Comparison of ENCODE assay signal across 1 cellular context in genomic region chr7:141695803-141696289, GRCh38.
TF ChIP-seq lines count a peak whose summit lies in the region.

No MANE protein-coding gene starts in this region.

TF ChIP-seq in HepG2, 621 proteins besides CTCF, POLR2A, EP300 and RAD21 (continued from another document and continues in another):
- TF ChIP-seq BATF2 (CRISPR knock-in tag; IDR thresholded peaks at IDR 0.05) (no peak), ZBTB1 (CRISPR knock-in tag; IDR thresholded peaks at IDR 0.05; ENCODE audit: borderline replicate concordance) (no peak), ARHGAP35 (CRISPR knock-in tag; IDR thresholded peaks at IDR 0.05; ENCODE audit: borderline replicate concordance) (0 out of 2 replicates have a peak, but pooled peaks have one; percentile 59), SCMH1 (CRISPR knock-in tag; IDR thresholded peaks at IDR 0.05; ENCODE audit: borderline replicate concordance) (no peak), ZMYM2 (CRISPR knock-in tag; IDR thresholded peaks at IDR 0.05) (peak; percentile 57; the same call in 1 of the 2 replicates), KMT2B (CRISPR knock-in tag; IDR thresholded peaks at IDR 0.05) (no peak), ZBTB7A (CRISPR knock-in tag; IDR thresholded peaks at IDR 0.05) (no peak), KDM5B (CRISPR knock-in tag; IDR thresholded peaks at IDR 0.05; ENCODE audit: borderline replicate concordance) (peak; percentile 63; the same call in 1 of the 2 replicates), PHF21A (CRISPR knock-in tag; IDR thresholded peaks at IDR 0.05) (peak; percentile 45; the same call in 1 of the 2 replicates), HMG20A (CRISPR knock-in tag; IDR thresholded peaks at IDR 0.05; ENCODE audit: borderline replicate concordance) (peak; percentile 63), ISX (CRISPR knock-in tag; conservative IDR thresholded peaks at IDR 0.05) (no peak), ZNF7 (CRISPR knock-in tag; IDR thresholded peaks at IDR 0.05) (0 out of 2 replicates have a peak, but pooled peaks have one; percentile 7), ZNF142 (CRISPR knock-in tag; IDR thresholded peaks at IDR 0.05) (no peak), HMGXB3 (CRISPR knock-in tag; IDR thresholded peaks at IDR 0.05; ENCODE audit: borderline replicate concordance) (0 out of 2 replicates have a peak, but pooled peaks have one; percentile 39), ZNF644 (CRISPR knock-in tag; IDR thresholded peaks at IDR 0.05; ENCODE audit: low read depth) (peak; percentile 40; the same call in 1 of the 2 replicates), ZBTB43 (CRISPR knock-in tag; conservative IDR thresholded peaks at IDR 0.05) (no peak), MYNN (CRISPR knock-in tag; IDR thresholded peaks at IDR 0.05; ENCODE audit: low read depth) (no peak), ZNF883 (CRISPR knock-in tag; IDR thresholded peaks at IDR 0.05; ENCODE audit: not compliant biosample characterization) (no peak), MTA3 (CRISPR knock-in tag; IDR thresholded peaks at IDR 0.05) (no peak), ZNF354B (CRISPR knock-in tag; IDR thresholded peaks at IDR 0.05) (no peak), SNAPC5 (CRISPR knock-in tag; IDR thresholded peaks at IDR 0.05; ENCODE audit: borderline replicate concordance) (no peak), MIER2 (CRISPR knock-in tag; IDR thresholded peaks at IDR 0.05) (peak; percentile 55; the same call in 1 of the 2 replicates), HNF4A (CRISPR knock-in tag; IDR thresholded peaks at IDR 0.05) (peak; percentile 91), ZKSCAN1 (IDR thresholded peaks at IDR 0.05; ENCODE audit: low read length) (no peak), ZFX (CRISPR knock-in tag; IDR thresholded peaks at IDR 0.05; ENCODE audit: low read depth) (peak; percentile 68; the same call in 1 of the 2 replicates), IKZF1 (IDR thresholded peaks at IDR 0.05) (no peak), NFE2L1 (CRISPR knock-in tag; IDR thresholded peaks at IDR 0.05; ENCODE audit: borderline replicate concordance) (no peak)
- TF ChIP-seq, protein P1, sequence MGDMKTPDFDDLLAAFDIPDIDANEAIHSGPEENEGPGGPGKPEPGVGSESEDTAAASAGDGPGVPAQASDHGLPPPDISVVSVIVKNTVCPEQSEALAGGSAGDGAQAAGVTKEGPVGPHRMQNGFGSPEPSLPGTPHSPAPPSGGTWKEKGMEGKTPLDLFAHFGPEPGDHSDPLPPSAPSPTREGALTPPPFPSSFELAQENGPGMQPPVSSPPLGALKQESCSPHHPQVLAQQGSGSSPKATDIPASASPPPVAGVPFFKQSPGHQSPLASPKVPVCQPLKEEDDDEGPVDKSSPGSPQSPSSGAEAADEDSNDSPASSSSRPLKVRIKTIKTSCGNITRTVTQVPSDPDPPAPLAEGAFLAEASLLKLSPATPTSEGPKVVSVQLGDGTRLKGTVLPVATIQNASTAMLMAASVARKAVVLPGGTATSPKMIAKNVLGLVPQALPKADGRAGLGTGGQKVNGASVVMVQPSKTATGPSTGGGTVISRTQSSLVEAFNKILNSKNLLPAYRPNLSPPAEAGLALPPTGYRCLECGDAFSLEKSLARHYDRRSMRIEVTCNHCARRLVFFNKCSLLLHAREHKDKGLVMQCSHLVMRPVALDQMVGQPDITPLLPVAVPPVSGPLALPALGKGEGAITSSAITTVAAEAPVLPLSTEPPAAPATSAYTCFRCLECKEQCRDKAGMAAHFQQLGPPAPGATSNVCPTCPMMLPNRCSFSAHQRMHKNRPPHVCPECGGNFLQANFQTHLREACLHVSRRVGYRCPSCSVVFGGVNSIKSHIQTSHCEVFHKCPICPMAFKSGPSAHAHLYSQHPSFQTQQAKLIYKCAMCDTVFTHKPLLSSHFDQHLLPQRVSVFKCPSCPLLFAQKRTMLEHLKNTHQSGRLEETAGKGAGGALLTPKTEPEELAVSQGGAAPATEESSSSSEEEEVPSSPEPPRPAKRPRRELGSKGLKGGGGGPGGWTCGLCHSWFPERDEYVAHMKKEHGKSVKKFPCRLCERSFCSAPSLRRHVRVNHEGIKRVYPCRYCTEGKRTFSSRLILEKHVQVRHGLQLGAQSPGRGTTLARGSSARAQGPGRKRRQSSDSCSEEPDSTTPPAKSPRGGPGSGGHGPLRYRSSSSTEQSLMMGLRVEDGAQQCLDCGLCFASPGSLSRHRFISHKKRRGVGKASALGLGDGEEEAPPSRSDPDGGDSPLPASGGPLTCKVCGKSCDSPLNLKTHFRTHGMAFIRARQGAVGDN (CRISPR knock-in tag; IDR thresholded peaks at IDR 0.05), result peak; percentile 68
- TF ChIP-seq, protein P2, sequence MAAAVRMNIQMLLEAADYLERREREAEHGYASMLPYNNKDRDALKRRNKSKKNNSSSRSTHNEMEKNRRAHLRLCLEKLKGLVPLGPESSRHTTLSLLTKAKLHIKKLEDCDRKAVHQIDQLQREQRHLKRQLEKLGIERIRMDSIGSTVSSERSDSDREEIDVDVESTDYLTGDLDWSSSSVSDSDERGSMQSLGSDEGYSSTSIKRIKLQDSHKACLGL (CRISPR knock-in tag; IDR thresholded peaks at IDR 0.05), result peak; percentile 34; the same call in 1 of the 2 replicates
- TF ChIP-seq, protein P3, sequence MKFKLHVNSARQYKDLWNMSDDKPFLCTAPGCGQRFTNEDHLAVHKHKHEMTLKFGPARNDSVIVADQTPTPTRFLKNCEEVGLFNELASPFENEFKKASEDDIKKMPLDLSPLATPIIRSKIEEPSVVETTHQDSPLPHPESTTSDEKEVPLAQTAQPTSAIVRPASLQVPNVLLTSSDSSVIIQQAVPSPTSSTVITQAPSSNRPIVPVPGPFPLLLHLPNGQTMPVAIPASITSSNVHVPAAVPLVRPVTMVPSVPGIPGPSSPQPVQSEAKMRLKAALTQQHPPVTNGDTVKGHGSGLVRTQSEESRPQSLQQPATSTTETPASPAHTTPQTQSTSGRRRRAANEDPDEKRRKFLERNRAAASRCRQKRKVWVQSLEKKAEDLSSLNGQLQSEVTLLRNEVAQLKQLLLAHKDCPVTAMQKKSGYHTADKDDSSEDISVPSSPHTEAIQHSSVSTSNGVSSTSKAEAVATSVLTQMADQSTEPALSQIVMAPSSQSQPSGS (CRISPR knock-in tag; IDR thresholded peaks at IDR 0.05), result peak; percentile 77
- TF ChIP-seq, protein P4, sequence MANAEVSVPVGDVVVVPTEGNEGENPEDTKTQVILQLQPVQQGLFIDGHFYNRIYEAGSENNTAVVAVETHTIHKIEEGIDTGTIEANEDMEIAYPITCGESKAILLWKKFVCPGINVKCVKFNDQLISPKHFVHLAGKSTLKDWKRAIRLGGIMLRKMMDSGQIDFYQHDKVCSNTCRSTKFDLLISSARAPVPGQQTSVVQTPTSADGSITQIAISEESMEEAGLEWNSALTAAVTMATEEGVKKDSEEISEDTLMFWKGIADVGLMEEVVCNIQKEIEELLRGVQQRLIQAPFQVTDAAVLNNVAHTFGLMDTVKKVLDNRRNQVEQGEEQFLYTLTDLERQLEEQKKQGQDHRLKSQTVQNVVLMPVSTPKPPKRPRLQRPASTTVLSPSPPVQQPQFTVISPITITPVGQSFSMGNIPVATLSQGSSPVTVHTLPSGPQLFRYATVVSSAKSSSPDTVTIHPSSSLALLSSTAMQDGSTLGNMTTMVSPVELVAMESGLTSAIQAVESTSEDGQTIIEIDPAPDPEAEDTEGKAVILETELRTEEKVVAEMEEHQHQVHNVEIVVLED (CRISPR knock-in tag; IDR thresholded peaks at IDR 0.05; ENCODE audit: borderline replicate concordance), result no peak
- TF ChIP-seq, protein P5, sequence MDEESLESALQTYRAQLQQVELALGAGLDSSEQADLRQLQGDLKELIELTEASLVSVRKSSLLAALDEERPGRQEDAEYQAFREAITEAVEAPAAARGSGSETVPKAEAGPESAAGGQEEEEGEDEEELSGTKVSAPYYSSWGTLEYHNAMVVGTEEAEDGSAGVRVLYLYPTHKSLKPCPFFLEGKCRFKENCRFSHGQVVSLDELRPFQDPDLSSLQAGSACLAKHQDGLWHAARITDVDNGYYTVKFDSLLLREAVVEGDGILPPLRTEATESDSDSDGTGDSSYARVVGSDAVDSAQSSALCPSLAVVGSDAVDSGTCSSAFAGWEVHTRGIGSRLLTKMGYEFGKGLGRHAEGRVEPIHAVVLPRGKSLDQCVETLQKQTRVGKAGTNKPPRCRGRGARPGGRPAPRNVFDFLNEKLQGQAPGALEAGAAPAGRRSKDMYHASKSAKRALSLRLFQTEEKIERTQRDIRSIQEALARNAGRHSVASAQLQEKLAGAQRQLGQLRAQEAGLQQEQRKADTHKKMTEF (CRISPR knock-in tag; IDR thresholded peaks at IDR 0.05), result peak; percentile 71
- TF ChIP-seq, protein P6, sequence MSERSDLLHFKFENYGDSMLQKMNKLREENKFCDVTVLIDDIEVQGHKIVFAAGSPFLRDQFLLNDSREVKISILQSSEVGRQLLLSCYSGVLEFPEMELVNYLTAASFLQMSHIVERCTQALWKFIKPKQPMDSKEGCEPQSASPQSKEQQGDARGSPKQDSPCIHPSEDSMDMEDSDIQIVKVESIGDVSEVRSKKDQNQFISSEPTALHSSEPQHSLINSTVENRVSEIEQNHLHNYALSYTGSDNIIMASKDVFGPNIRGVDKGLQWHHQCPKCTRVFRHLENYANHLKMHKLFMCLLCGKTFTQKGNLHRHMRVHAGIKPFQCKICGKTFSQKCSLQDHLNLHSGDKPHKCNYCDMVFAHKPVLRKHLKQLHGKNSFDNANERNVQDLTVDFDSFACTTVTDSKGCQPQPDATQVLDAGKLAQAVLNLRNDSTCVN (CRISPR knock-in tag; IDR thresholded peaks at IDR 0.05; ENCODE audit: borderline replicate concordance), result peak; percentile 66
